In the genomic region with DNA sequence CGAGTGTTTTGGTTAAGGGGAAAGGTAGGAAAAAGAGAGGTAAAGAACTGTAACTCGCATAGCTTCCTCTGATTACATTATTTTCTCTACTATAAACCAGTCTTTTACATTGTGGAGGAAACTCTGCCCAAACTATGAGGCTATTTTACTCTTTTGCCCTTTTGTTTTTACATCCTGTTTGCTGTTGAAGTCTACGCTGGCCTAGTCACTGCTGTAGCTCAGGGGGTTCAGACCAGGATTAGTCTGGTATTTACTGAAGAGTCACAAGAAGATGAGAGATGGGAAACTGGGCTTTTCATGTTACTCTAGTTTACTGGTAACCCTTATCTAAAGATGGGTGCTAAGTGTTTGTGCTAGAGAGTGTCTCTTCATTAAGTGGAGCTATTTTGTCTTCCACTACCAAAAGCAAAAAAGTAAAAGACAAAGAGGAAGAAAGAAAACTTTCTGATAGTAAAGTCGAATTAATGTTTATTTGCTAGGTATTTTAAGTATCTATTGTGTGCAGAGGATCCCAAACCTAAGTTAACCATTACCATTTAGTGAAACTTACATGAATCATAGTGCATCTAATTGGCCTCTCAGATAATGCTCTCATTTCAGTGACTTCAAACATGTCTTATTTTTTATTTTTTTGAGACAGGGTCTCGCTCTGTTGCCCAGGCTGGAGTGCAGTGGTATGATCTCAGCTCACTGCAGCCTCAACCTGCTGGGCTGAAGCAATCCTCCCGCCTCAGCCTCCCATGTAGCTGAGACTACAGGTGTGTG, we compare ENCODE assay signal across 1 cellular context.
TF ChIP-seq lines count a peak whose summit lies in the region.

No MANE protein-coding gene starts in this region.

TF ChIP-seq in endothelial cell of umbilical vein, 7 proteins besides CTCF, POLR2A, EP300 and RAD21:
- TF ChIP-seq POLR2AphosphoS5 (IDR thresholded peaks at IDR 0.05; ENCODE audit: insufficient read depth, low read depth, low read length) = no peak
- no peak for TF ChIP-seq JUN (IDR thresholded peaks at IDR 0.05; ENCODE audit: borderline replicate concordance, insufficient read depth, insufficient read length, low read depth)
- no peak for TF ChIP-seq MYC (IDR thresholded peaks at IDR 0.05; ENCODE audit: low read depth, low read length)
- TF ChIP-seq, protein P1, sequence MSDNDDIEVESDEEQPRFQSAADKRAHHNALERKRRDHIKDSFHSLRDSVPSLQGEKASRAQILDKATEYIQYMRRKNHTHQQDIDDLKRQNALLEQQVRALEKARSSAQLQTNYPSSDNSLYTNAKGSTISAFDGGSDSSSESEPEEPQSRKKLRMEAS (IDR thresholded peaks at IDR 0.05; ENCODE audit: insufficient read depth, insufficient read length) = no peak
- no peak for TF ChIP-seq EZH2 (IDR thresholded peaks at IDR 0.05; ENCODE audit: borderline replicate concordance, low read depth, low read length, severe bottlenecking)
- TF ChIP-seq GATA2 (IDR thresholded peaks at IDR 0.05; ENCODE audit: insufficient read depth, insufficient read length, low read depth, low read length) = no peak
- TF ChIP-seq FOS (IDR thresholded peaks at IDR 0.05; ENCODE audit: borderline replicate concordance, insufficient read depth, low read length) = no peak
